ENCODE assay signal across 8 cellular contexts in the genomic region with DNA sequence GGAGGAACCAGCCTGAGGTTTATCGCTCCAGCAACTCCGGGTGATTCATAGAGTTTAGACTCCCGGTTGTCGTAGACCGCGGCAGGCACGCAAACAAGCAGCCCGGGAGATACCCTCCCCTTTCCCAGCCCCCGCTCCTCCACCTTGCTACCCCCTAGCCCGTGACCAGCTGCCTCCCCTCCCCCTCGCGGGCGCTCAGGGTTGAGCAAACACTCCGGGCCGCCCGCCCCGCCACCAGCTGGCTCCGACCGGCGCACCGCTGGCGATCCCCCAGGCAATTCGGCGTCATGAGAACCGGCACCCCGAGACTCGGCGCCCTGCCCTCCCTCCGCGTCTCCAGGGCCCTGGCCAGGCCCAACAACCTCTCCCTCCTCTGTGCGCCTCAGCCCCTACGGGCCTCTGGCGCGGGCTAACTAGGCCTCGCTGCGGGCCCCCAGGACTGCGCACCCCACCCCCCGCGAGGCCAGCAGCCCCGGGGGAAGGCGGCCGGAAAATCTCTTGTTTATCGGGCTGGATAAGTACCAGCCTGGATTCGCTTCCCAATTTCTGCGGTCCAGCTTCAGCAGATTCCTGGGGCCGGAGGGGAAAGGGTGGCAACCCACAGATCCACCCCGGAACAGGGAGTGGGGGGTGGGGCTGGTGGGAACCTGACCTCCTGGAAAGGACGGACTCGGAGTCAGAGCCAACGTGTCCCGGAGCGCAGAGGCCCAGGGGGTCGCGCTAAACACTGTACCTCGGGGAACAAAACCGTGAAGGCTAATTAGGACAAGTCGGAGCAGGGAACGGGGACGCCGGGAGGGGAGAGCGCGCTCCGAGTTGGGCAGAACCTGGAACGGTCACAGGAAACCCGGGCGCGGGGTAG. TPM values are rescaled to one million over a fixed set of nuclear protein-coding genes. Genes with fewer than 3 reads are reported as not detected.
DNase-seq lines count a peak whose midpoint lies in the region; ATAC-seq and TF ChIP-seq lines count a peak whose summit lies in the region.

No MANE protein-coding gene starts in this region.

- ATAC-seq in psoas muscle = peak; percentile 75 to 82 (median 78)
- no peak for ATAC-seq in HG02623 (IDR thresholded peaks at IDR 0.05; ENCODE audit: unreplicated experiment)

- TF ChIP-seq CTCF in psoas muscle (IDR thresholded peaks at IDR 0.05) = no peak

- 1 to 2% (median 1%) methylated on average over 51 to 67 of the region's 67 CpGs for WGBS in psoas muscle, 3 donors

- peaks cover 42% of the 10 kb centered on the region for H3K4me1 ChIP-seq in psoas muscle

- H3K27me3 ChIP-seq in psoas muscle (ENCODE audit: insufficient read depth in 3 of 3, low read length in 2 of 3) = peaks cover 0 to 2% (median 0%) of the 10 kb centered on the region in 3 donors

- intact Hi-C loops in psoas muscle (cut with DNase I) = loop anchor here in 1 of 2 donors (2.0 to 5.0 kb wide), 2 partner anchors 50 to 219 kb away; a partner anchor contains a TSS

- H3K27ac ChIP-seq in psoas muscle = peak overlapping the region; percentile 98

- no peaks in the 10 kb centered on the region for H3K9me3 ChIP-seq in psoas muscle

- H3K4me3 ChIP-seq in psoas muscle = peak overlapping the region; percentile 90

- H3K36me3 ChIP-seq in psoas muscle (ENCODE audit: insufficient read depth in 1 of 2, low read depth in 1 of 2) = no peaks in the 10 kb centered on the region

- DNase-seq in Daoy (ENCODE audit: low read depth) = peak; percentile 97
- DNase-seq in GOT3 (lab: John Stamatoyannopoulos, UW) = peak; percentile 38
- DNase-seq in NCI-H2029 treated with DMSO at 0.1 percent for 48 hours (lab: John Stamatoyannopoulos, UW) = peak; percentile 66
- peak in 47 of 58 donors; percentile 19 to 77 (median 56) for DNase-seq in anterior cingulate cortex (lab: John Stamatoyannopoulos, UW)
- DNase-seq in hepatic stellate cell (ENCODE audit: low spot score) = peak; percentile 43
- peak; percentile 93 to 97 for DNase-seq in psoas muscle
- DNase-seq in effector CD8-positive, alpha-beta T cell (lab: John Stamatoyannopoulos, UW) = no peak

RNA-seq across cellular contexts. Expression of a gene that starts 1.0 kb away (rescaled TPM):
- total RNA-seq in Daoy (2014; rRNA removed; shearing (Covaris generic)) = 39.3 and 53.5 TPM in 2 replicates
- 100 to 1,000 TPM in 2 of 4 donors, 10 to 100 TPM in 2; 57.0 to 123 (median 97.7) TPM for total RNA-seq in psoas muscle
- 10 to 100 TPM; 42.9 to 47.7 (median 44.8) TPM for polyA plus RNA-seq in psoas muscle

RNA-seq across cellular contexts. Expression of a gene that starts 35.5 kb away (rescaled TPM):
- not detected in 2 replicates for total RNA-seq in Daoy (2014; rRNA removed; shearing (Covaris generic))
- total RNA-seq in psoas muscle = 1 to 10 TPM in 2 of 4 donors, under 1 TPM in 2; 0.54 to 2.4 (median 1.2) TPM
- under 1 TPM; 0.29 to 0.69 (median 0.38) TPM for polyA plus RNA-seq in psoas muscle
